8 cellular contexts compared by ENCODE assay signal in the genomic region with DNA sequence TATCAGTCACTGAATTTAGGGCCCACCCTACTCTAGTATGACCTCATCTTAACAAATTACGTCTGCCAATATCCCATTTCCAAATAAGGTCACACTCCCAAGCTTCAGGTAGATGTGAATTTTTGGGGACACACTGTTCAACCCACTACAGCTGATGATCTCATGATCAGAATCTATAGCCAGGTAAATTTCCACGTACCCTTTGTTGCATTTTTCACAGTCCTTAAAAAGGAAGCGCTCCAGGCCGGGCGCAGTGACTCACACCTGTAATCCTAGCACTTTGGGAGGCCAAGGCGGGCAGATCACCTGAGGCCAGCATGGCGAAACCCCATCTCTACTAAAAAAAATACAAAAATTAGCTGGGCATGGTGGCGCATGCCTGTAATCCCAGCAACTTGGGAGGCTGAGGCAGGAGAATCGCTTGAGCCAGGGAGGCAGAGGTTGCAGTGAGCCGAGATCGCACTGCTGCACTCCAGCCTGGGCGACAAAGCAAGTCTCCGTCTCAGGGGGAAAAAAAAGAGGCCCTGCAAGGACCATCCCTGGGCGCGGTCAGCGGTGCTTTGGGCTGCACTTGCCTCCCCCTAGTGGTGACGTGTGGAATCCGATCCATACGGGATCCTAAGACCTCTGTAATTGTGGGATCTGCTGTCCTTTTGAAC. TPM values are rescaled to one million over a fixed set of nuclear protein-coding genes. Genes with fewer than 3 reads are reported as not detected.
DNase-seq lines count a peak whose midpoint lies in the region; ATAC-seq, FAIRE-seq and TF ChIP-seq lines count a peak whose summit lies in the region.
"Not testable (repeated sequence)": the region's sequence is repeated elsewhere in the genome, so short reads cannot be mapped to it uniquely, and the experiment has no call there.

No MANE protein-coding gene starts in this region.

- not testable (repeated sequence) for H3K27ac ChIP-seq in right cardiac atrium (ENCODE audit: low read length); tibial nerve

- not testable (repeated sequence) for H3K36me3 ChIP-seq in Loucy (ENCODE audit: insufficient read depth, low read length); bronchial epithelial cell (ENCODE audit: control insufficient read depth, insufficient read depth, low read length)
- peaks cover 2 to 82% (median 13%) of the 10 kb centered on the region in 3 donors for H3K36me3 ChIP-seq in tibial nerve

- not testable (repeated sequence) for H3K9me3 ChIP-seq in Loucy (ENCODE audit: insufficient read depth, low read depth, low read length); right cardiac atrium (ENCODE audit: control insufficient read depth, low read length); tibial nerve

- H3K27me3 Mint-ChIP-seq in osteocyte (ENCODE audit: unreplicated experiment), result not testable (repeated sequence)

- intact Hi-C loops in right cardiac atrium (cut with DNase I), result not testable (repeated sequence)

- not testable (repeated sequence) for H3K79me2 ChIP-seq in Loucy (ENCODE audit: insufficient read depth, low read length)

- H4K20me1 ChIP-seq in Loucy (ENCODE audit: insufficient read depth, low read length, poor library complexity, severe bottlenecking), result not testable (repeated sequence)

- FAIRE-seq in G401.6 (lab: Jason Lieb, UNC), result peak; percentile 79
- not testable (repeated sequence) for FAIRE-seq in bronchial epithelial cell (lab: Jason Lieb, UNC)

- H3K4me1 Mint-ChIP-seq in osteocyte (ENCODE audit: unreplicated experiment), result not testable (repeated sequence)

- TF ChIP-seq POLR2A in tibial nerve (IDR thresholded peaks at IDR 0.05), result not testable (repeated sequence)

- peak; percentile 87 for DNase-seq in OCI-M1 (lab: John Stamatoyannopoulos, UW)
- DNase-seq in activated CD4-positive, alpha-beta T cell treated with anti-CD3 and anti-CD28 coated beads, Interleukin-2, amount 50 U/mL, for 4 hours, result peak; percentile 42 to 48
- DNase-seq in bronchial epithelial cell (ENCODE audit: low read depth), result peak; percentile 73
- peak; percentile 78 to 92 (median 87) for DNase-seq in right cardiac atrium
- DNase-seq in osteocyte (ENCODE audit: extremely low spot score, unreplicated experiment), result not testable (repeated sequence)
- peak in 1 of 2 donors; percentile 58 for DNase-seq in tibial nerve (ENCODE audit: low spot score in 2 of 2)

- H3K9me2 ChIP-seq in Loucy (replicated peaks; ENCODE audit: low read depth, low read length), result not testable (repeated sequence)

- not testable (repeated sequence) for H3K4me1 ChIP-seq in Loucy (ENCODE audit: insufficient read depth, low read length, poor library complexity, severe bottlenecking); right cardiac atrium (ENCODE audit: control insufficient read depth, insufficient read depth, low read length); tibial nerve

- H3K9me3 Mint-ChIP-seq in osteocyte (ENCODE audit: unreplicated experiment), result not testable (repeated sequence)

- not testable (repeated sequence) for H3K4me3 Mint-ChIP-seq in osteocyte (ENCODE audit: unreplicated experiment)

- not testable (repeated sequence) for H3K9ac ChIP-seq in Loucy (ENCODE audit: low read depth, low read length, poor library complexity, severe bottlenecking)

- ATAC-seq in right cardiac atrium, result peak; percentile 79 to 81

- H3K27me3 ChIP-seq in Loucy (ENCODE audit: insufficient read depth, low read length, poor library complexity, severe bottlenecking); bronchial epithelial cell (ENCODE audit: control insufficient read depth, insufficient read depth, low read length); right cardiac atrium (ENCODE audit: control insufficient read depth, insufficient read depth); tibial nerve: not testable (repeated sequence)

- not testable (repeated sequence) for H3F3A ChIP-seq in Loucy (ENCODE audit: low read depth)

- not testable (repeated sequence) for H3K4me2 ChIP-seq in Loucy (ENCODE audit: low read depth, low read length, poor library complexity, severe bottlenecking)

- TF ChIP-seq CTCF in Loucy (conservative IDR thresholded peaks at IDR 0.05; ENCODE audit: low read length), result peak; percentile 82
- peak; percentile 80 for TF ChIP-seq CTCF in bronchial epithelial cell (IDR thresholded peaks at IDR 0.05; ENCODE audit: insufficient read depth, low read length, severe bottlenecking)
- peak; percentile 86 for TF ChIP-seq CTCF in osteocyte (IDR thresholded peaks at IDR 0.05)
- peak; percentile 79 to 87 (median 86) for TF ChIP-seq CTCF in tibial nerve (IDR thresholded peaks at IDR 0.05)

- peak in 1 of 2 donors; percentile 15 for TF ChIP-seq EP300 in tibial nerve (IDR thresholded peaks at IDR 0.05)

- WGBS in right cardiac atrium, result 41% methylated on average over 19 of the region's 19 CpGs
- WGBS in tibial nerve, 2 donors, result 46 to 51% methylated on average over 19 of the region's 19 CpGs

- not testable (repeated sequence) for H2AFZ ChIP-seq in Loucy (ENCODE audit: low read length)

- peaks cover 13% of the 10 kb centered on the region for H3K36me3 Mint-ChIP-seq in osteocyte (ENCODE audit: unreplicated experiment)

- not testable (repeated sequence) for H3K4me3 ChIP-seq in Loucy (ENCODE audit: low read length, poor library complexity, severe bottlenecking); bronchial epithelial cell (ENCODE audit: low read depth, low read length); right cardiac atrium (ENCODE audit: low read length); tibial nerve

- H3K27ac Mint-ChIP-seq in osteocyte (ENCODE audit: unreplicated experiment), result not testable (repeated sequence)

RNA-seq across cellular contexts. Expression of a gene that starts 20.1 kb away (rescaled TPM):
- total RNA-seq in bronchial epithelial cell (13.4 and 16.4 TPM in 2 replicates), right cardiac atrium (10 to 100 TPM in 1 of 4 donors, 1 to 10 TPM in 3; 6.1 to 10.6 (median 9.0) TPM), osteocyte (20.3 and 21.1 TPM in 2 replicates), tibial nerve (10 to 100 TPM; 20.1 to 57.2 (median 33.6) TPM)
- polyA plus RNA-seq in right cardiac atrium, result 6.9 TPM
